In genomic region chr10:121104476-121105111, GRCh38 we compare ENCODE assay signal across 17 cellular contexts.
DNase-seq lines count a peak whose midpoint lies in the region; ATAC-seq and TF ChIP-seq lines count a peak whose summit lies in the region.
"Had no signal": no experiment of that assay in that cellular context is flagged by ENCODE, and none has a peak within 500 bp of the region (broad histone marks: within the 10 kb centered on the region; RNA-seq: fewer than 3 reads in every experiment).

No MANE protein-coding gene starts in this region.

- ATAC-seq in activated T-cell treated with anti-CD3 and anti-CD28 coated beads, Interleukin-2, amount 50 U/mL, for 4 hours: no peak
- no peak for ATAC-seq in stimulated activated naive B cell treated with anti-CD40 and anti-IgM and Interleukin-4, amounts not matched to agents 10 μg/mL and 1 μg/mL and 100 μg/mL, for 72 hours (replicated peaks)
- ATAC-seq: Panc1, sciatic nerve had no signal

- H2AFZ ChIP-seq in mammary epithelial cell (ENCODE audit: low read depth, low read length): peak overlapping the region; percentile 60
- H2AFZ ChIP-seq: hepatocyte had no signal

- no peak overlapping the region for H3K4me3 ChIP-seq in mammary epithelial cell (replicated peaks in 1 of 3; ENCODE audit: insufficient read depth in 1 of 3, low read depth in 2 of 3, low read length in 3 of 3)
- H3K4me3 ChIP-seq: hepatocyte had no signal

- 100% methylated on average over 1 of the region's 1 CpG for WGBS in mammary epithelial cell (ENCODE audit: low coverage, missing lambda C conversion rate)

- H3K27ac ChIP-seq in mammary epithelial cell (ENCODE audit: insufficient read depth, low read depth, low read length): no peak overlapping the region
- H3K27ac ChIP-seq: brain microvascular endothelial cell, hepatocyte had no signal

- TF ChIP-seq RAD21 in Ishikawa (IDR thresholded peaks at IDR 0.05; ENCODE audit: low read depth): peak; percentile 44

- no peak overlapping the region for H3K27ac Mint-ChIP-seq in stimulated activated naive B cell treated with anti-CD40 and anti-IgM and Interleukin-4, amounts not matched to agents 10 μg/mL and 1 μg/mL and 100 μg/mL, for 72 hours
- no peak overlapping the region for H3K27ac Mint-ChIP-seq in endothelial cell (ENCODE audit: unreplicated experiment)
- H3K27ac Mint-ChIP-seq: CD14-positive monocyte had no signal

- H3K4me3 Mint-ChIP-seq in activated T-cell treated with anti-CD3 and anti-CD28 coated beads, Interleukin-2, amount 50 U/mL, for 4 hours: no peak overlapping the region
- H3K4me3 Mint-ChIP-seq in stimulated activated naive B cell treated with anti-CD40 and anti-IgM and Interleukin-4, amounts not matched to agents 10 μg/mL and 1 μg/mL and 100 μg/mL, for 72 hours: no peak overlapping the region
- no peak overlapping the region for H3K4me3 Mint-ChIP-seq in endothelial cell (ENCODE audit: unreplicated experiment)

- no TSS peak for BruUV-seq in mammary epithelial cell (replicated peaks; lab: Mats Ljungman, UMichigan)

- no peaks in the 10 kb centered on the region for H4K20me1 ChIP-seq in mammary epithelial cell (ENCODE audit: insufficient read depth, low read length)

- in situ Hi-C loops in mammary epithelial cell (cut with MboI; ENCODE audit: low sequenced_read_pairs in 2 of 2): no loop called here

- no peak overlapping the region for H3K9ac ChIP-seq in mammary epithelial cell (ENCODE audit: insufficient read depth, low read length)

- dilution Hi-C loops in mammary epithelial cell (cut with HindIII; ENCODE audit: low sequenced_read_pairs): no loop called here

- no peaks in the 10 kb centered on the region for H3K9me3 Mint-ChIP-seq in activated T-cell treated with anti-CD3 and anti-CD28 coated beads, Interleukin-2, amount 50 U/mL, for 4 hours
- H3K9me3 Mint-ChIP-seq in stimulated activated naive B cell treated with anti-CD40 and anti-IgM and Interleukin-4, amounts not matched to agents 10 μg/mL and 1 μg/mL and 100 μg/mL, for 72 hours: peaks cover 0 to 4% of the 10 kb centered on the region in 2 donors
- H3K9me3 Mint-ChIP-seq in endothelial cell (ENCODE audit: unreplicated experiment): no peaks in the 10 kb centered on the region

- H3K79me2 ChIP-seq in mammary epithelial cell (ENCODE audit: insufficient read depth, low read length): no peaks in the 10 kb centered on the region
- H3K79me2 ChIP-seq: hepatocyte had no signal

- H3K27me3 Mint-ChIP-seq in activated T-cell treated with anti-CD3 and anti-CD28 coated beads, Interleukin-2, amount 50 U/mL, for 4 hours (ENCODE audit: low read depth): peaks cover 3% of the 10 kb centered on the region
- no peaks in the 10 kb centered on the region for H3K27me3 Mint-ChIP-seq in stimulated activated naive B cell treated with anti-CD40 and anti-IgM and Interleukin-4, amounts not matched to agents 10 μg/mL and 1 μg/mL and 100 μg/mL, for 72 hours
- no peaks in the 10 kb centered on the region for H3K27me3 Mint-ChIP-seq in endothelial cell (ENCODE audit: unreplicated experiment)

- no peaks in the 10 kb centered on the region for H3K27me3 ChIP-seq in mammary epithelial cell (ENCODE audit: insufficient read depth, low read length)
- H3K27me3 ChIP-seq: brain microvascular endothelial cell, hepatocyte had no signal

- no peaks in the 10 kb centered on the region for H3K36me3 ChIP-seq in mammary epithelial cell (ENCODE audit: insufficient read depth, low read length)
- H3K36me3 ChIP-seq: brain microvascular endothelial cell had no signal

- intact Hi-C loops in mammary epithelial cell (cut with micrococcal nuclease): no loop called here

- H3K4me2 ChIP-seq in mammary epithelial cell (ENCODE audit: insufficient read depth, low read depth, low read length): no peak overlapping the region
- H3K4me2 ChIP-seq: hepatocyte had no signal

- DNase-seq in COR-L47 (lab: John Stamatoyannopoulos, UW) (peak; percentile 74), mammary epithelial cell (peak; percentile 19), kidney glomerular epithelial cell (lab: John Stamatoyannopoulos, UW) (peak; percentile 1), endothelial cell (ENCODE audit: low spot score) (no peak)
- no peak for DNase-seq in activated T-cell treated with anti-CD3 and anti-CD28 coated beads, Interleukin-2, amount 50 U/mL, for 4 hours
- no peak for DNase-seq in stimulated activated naive B cell treated with anti-CD40 and anti-IgM and Interleukin-4, amounts not matched to agents 10 μg/mL and 1 μg/mL and 100 μg/mL, for 72 hours
- DNase-seq: activated CD4-positive, alpha-beta T cell treated with anti-CD3 and anti-CD28 coated beads, Interleukin-2, amount 50 U/mL, for 4 hours; activated CD8-positive, alpha-beta memory T cell treated with anti-CD3 and anti-CD28 coated beads, Interleukin-2, amount 50 U/mL, for 48 hours; activated gamma-delta T cell treated with Interleukin-2 at 50 U/mL for 16 hours; brain microvascular endothelial cell; islet precursor cell; T-helper 2 cell had no signal

- H3K9me3 ChIP-seq in mammary epithelial cell (replicated peaks; ENCODE audit: insufficient read depth, low read length): no peaks in the 10 kb centered on the region

- H3K36me3 Mint-ChIP-seq in activated T-cell treated with anti-CD3 and anti-CD28 coated beads, Interleukin-2, amount 50 U/mL, for 4 hours (ENCODE audit: insufficient read depth): no peaks in the 10 kb centered on the region
- no peaks in the 10 kb centered on the region for H3K36me3 Mint-ChIP-seq in stimulated activated naive B cell treated with anti-CD40 and anti-IgM and Interleukin-4, amounts not matched to agents 10 μg/mL and 1 μg/mL and 100 μg/mL, for 72 hours
- H3K36me3 Mint-ChIP-seq in endothelial cell (ENCODE audit: low read depth, unreplicated experiment): no peaks in the 10 kb centered on the region
- H3K36me3 Mint-ChIP-seq: CD14-positive monocyte had no signal

- TF ChIP-seq CTCF in mammary epithelial cell (conservative IDR thresholded peaks at IDR 0.05 in 1 of 2, IDR thresholded peaks at IDR 0.05 in 1 of 2; ENCODE audit: extremely low read depth in 1 of 2, insufficient read depth in 1 of 2, low read depth in 1 of 2, low read length in 2 of 2) (no peak), endothelial cell (IDR thresholded peaks at IDR 0.05; ENCODE audit: unreplicated experiment) (no peak)

- peak; percentile 74 for TF ChIP-seq EP300 in Ishikawa (IDR thresholded peaks at IDR 0.05; ENCODE audit: borderline replicate concordance)

- peaks cover 16% of the 10 kb centered on the region for H3K4me1 ChIP-seq in mammary epithelial cell (ENCODE audit: insufficient read depth, low read length)

- CTCF ChIA-PET in mammary epithelial cell (lab: Charles Lee; ENCODE audit: low non-redundant PET): no interaction called here

- H3K4me1 Mint-ChIP-seq in activated T-cell treated with anti-CD3 and anti-CD28 coated beads, Interleukin-2, amount 50 U/mL, for 4 hours (ENCODE audit: low read depth): no peaks in the 10 kb centered on the region
- H3K4me1 Mint-ChIP-seq in stimulated activated naive B cell treated with anti-CD40 and anti-IgM and Interleukin-4, amounts not matched to agents 10 μg/mL and 1 μg/mL and 100 μg/mL, for 72 hours: no peaks in the 10 kb centered on the region
- H3K4me1 Mint-ChIP-seq in endothelial cell (ENCODE audit: unreplicated experiment): no peaks in the 10 kb centered on the region
- H3K4me1 Mint-ChIP-seq: CD14-positive monocyte had no signal

TF ChIP-seq in Ishikawa, 13 proteins besides CTCF, POLR2A, EP300 and RAD21:
- TF ChIP-seq CREB1 (IDR thresholded peaks at IDR 0.05; ENCODE audit: low read depth): no peak
- peak; percentile 81 for TF ChIP-seq TCF12 (IDR thresholded peaks at IDR 0.05; ENCODE audit: low read depth)
- peak; percentile 65 for TF ChIP-seq MAX (IDR thresholded peaks at IDR 0.05)
- TF ChIP-seq CEBPB (IDR thresholded peaks at IDR 0.05): no peak
- TF ChIP-seq NFIC (IDR thresholded peaks at IDR 0.05): peak; percentile 47; the same call in 1 of the 2 replicates
- TF ChIP-seq YY1 (IDR thresholded peaks at IDR 0.05; ENCODE audit: low read depth): no peak
- no peak for TF ChIP-seq EGR1 (IDR thresholded peaks at IDR 0.05)
- TF ChIP-seq FOXM1 (IDR thresholded peaks at IDR 0.05; ENCODE audit: borderline replicate concordance, low read depth): 0 out of 2 replicates have a peak, but pooled peaks have one; percentile 20
- no peak for TF ChIP-seq REST (IDR thresholded peaks at IDR 0.05; ENCODE audit: low read depth)
- 0 out of 2 replicates have a peak, but pooled peaks have one; percentile 33 for TF ChIP-seq ZBTB7A (IDR thresholded peaks at IDR 0.05; ENCODE audit: low read depth)
- no peak for TF ChIP-seq TAF1 (IDR thresholded peaks at IDR 0.05; ENCODE audit: low read depth)
- TF ChIP-seq TEAD4 (IDR thresholded peaks at IDR 0.05): 0 out of 2 replicates have a peak, but pooled peaks have one; percentile 14

Comparison
In these comparisons a context has a peak if more than half of its experiments do, and no peak if none do; other contexts are left out.
1. DNase-seq: peak in COR-L47 (single experiment), mammary epithelial cell (single experiment) and kidney glomerular epithelial cell (single experiment); none in activated T-cell treated with anti-CD3 and anti-CD28 coated beads, Interleukin-2, amount 50 U/mL, for 4 hours (single experiment), stimulated activated naive B cell treated with anti-CD40 and anti-IgM and Interleukin-4, amounts not matched to agents 10 μg/mL and 1 μg/mL and 100 μg/mL, for 72 hours (single experiment) and endothelial cell (single experiment).